ENCODE assay signal across 8 cellular contexts in the genomic region with DNA sequence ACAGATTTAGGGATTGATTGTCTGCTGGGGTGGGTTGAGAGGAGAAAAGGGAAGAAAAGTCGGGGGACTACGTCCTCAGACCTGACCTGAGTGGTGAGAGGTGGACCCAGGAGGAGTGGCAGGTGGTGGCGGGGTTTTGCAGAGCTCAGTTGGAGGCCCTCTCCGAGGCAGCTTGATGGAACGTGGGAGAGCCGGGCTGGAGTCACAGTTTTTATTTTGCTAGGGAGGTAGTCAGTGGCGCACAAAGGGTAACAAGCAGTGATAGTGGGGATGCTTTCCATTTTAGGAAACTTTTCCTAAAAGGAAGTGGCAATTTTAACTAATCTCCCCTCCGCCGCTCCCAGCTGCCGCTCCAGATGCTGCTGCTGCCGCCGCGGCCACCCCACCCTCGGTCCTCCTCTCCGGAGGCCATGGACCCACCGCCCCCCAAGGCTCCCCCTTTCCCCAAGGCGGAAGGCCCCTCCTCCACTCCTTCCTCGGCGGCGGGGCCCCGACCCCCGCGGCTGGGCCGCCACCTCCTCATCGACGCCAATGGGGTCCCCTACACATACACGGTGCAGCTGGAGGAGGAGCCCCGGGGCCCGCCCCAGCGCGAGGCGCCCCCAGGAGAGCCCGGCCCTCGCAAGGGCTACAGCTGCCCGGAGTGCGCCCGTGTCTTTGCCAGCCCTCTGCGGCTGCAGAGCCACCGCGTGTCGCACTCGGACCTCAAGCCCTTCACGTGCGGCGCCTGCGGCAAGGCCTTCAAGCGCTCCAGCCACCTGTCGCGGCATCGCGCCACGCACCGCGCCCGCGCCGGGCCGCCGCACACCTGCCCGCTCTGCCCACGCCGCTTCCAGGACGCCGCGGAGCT. TPM values are rescaled to one million over a fixed set of nuclear protein-coding genes. Genes with fewer than 3 reads are reported as not detected.
DNase-seq lines count a peak whose midpoint lies in the region; ATAC-seq and TF ChIP-seq lines count a peak whose summit lies in the region.

No MANE protein-coding gene starts in this region.

- H3K4me3 ChIP-seq in gastroesophageal sphincter (peak overlapping the region; percentile 89 to 95), psoas muscle (peak overlapping the region; percentile 87)

- peak overlapping the region; percentile 87 for H3K4me3 Mint-ChIP-seq in activated CD8-positive, alpha-beta memory T cell treated with anti-CD3 and anti-CD28 coated beads, Interleukin-2, amount 10 ng/mL, durations not matched to agents 7 days and 5 days

- 0 to 1% methylated on average over 14 to 15 of the region's 65 CpGs for WGBS in gastroesophageal sphincter (ENCODE audit: low coverage in 1 of 2), 2 donors
- 2 to 5% (median 4%) methylated on average over 45 to 65 of the region's 65 CpGs for WGBS in psoas muscle, 3 donors

- no peaks in the 10 kb centered on the region for H3K27me3 Mint-ChIP-seq in activated CD8-positive, alpha-beta memory T cell treated with anti-CD3 and anti-CD28 coated beads, Interleukin-2, amount 10 ng/mL, durations not matched to agents 7 days and 5 days

- no peaks in the 10 kb centered on the region for H3K9me3 Mint-ChIP-seq in activated CD8-positive, alpha-beta memory T cell treated with anti-CD3 and anti-CD28 coated beads, Interleukin-2, amount 10 ng/mL, durations not matched to agents 7 days and 5 days (ENCODE audit: low read depth)

- TF ChIP-seq CTCF in gastroesophageal sphincter (IDR thresholded peaks at IDR 0.05) (no peak), psoas muscle (IDR thresholded peaks at IDR 0.05) (no peak)

- H3K9me3 ChIP-seq in gastroesophageal sphincter (no peaks in the 10 kb centered on the region), psoas muscle (no peaks in the 10 kb centered on the region)

- CTCF ChIA-PET in activated CD8-positive, alpha-beta memory T cell treated with anti-CD3 and anti-CD28 coated beads, Interleukin-2, amount 10 ng/mL, durations not matched to agents 7 days and 5 days (lab: Charles Lee) = interaction anchor here (1.0 to 4.1 kb wide), 7 partner anchors 10 to 139 kb away, joined by 3 to 41 read pairs (median 4); a partner anchor contains a TSS

- peak; percentile 2 for ATAC-seq in HG03354 (IDR thresholded peaks at IDR 0.05; ENCODE audit: poor library complexity, severe bottlenecking, unreplicated experiment)
- ATAC-seq in activated CD8-positive, alpha-beta memory T cell treated with anti-CD3 and anti-CD28 coated beads, Interleukin-2, amount 10 ng/mL, durations not matched to agents 7 days and 5 days = peak; percentile 22
- peak; percentile 1 for ATAC-seq in gastroesophageal sphincter
- peak in 3 of 4 donors; percentile 0 to 15 (median 0) for ATAC-seq in psoas muscle
- ATAC-seq in HG02798 (IDR thresholded peaks at IDR 0.05; ENCODE audit: poor library complexity, unreplicated experiment) = no peak

- H3K36me3 ChIP-seq in gastroesophageal sphincter (peaks cover 0 to 19% of the 10 kb centered on the region in 2 donors), psoas muscle (ENCODE audit: insufficient read depth in 1 of 2, low read depth in 1 of 2) (peaks cover 0 to 16% of the 10 kb centered on the region in 2 donors)

- peaks cover 55% of the 10 kb centered on the region for H3K4me1 Mint-ChIP-seq in activated CD8-positive, alpha-beta memory T cell treated with anti-CD3 and anti-CD28 coated beads, Interleukin-2, amount 10 ng/mL, durations not matched to agents 7 days and 5 days

- H3K36me3 Mint-ChIP-seq in activated CD8-positive, alpha-beta memory T cell treated with anti-CD3 and anti-CD28 coated beads, Interleukin-2, amount 10 ng/mL, durations not matched to agents 7 days and 5 days = peaks cover 16% of the 10 kb centered on the region

- DNase-seq in DMS 273 (lab: John Stamatoyannopoulos, UW; ENCODE audit: unreplicated experiment) (peak; percentile 78), psoas muscle (no peak), A172 (ENCODE audit: low spot score) (no peak), dedifferentiated amniotic fluid mesenchymal stem cell (ENCODE audit: extremely low spot score) (no peak)
- DNase-seq in activated CD8-positive, alpha-beta memory T cell treated with anti-CD3 and anti-CD28 coated beads, Interleukin-2, amount 10 ng/mL, durations not matched to agents 7 days and 5 days = peak; percentile 61

- peak overlapping the region; percentile 95 for H3K27ac Mint-ChIP-seq in activated CD8-positive, alpha-beta memory T cell treated with anti-CD3 and anti-CD28 coated beads, Interleukin-2, amount 10 ng/mL, durations not matched to agents 7 days and 5 days

- H3K4me1 ChIP-seq in gastroesophageal sphincter (peaks cover 3 to 94% (median 54%) of the 10 kb centered on the region in 3 donors), psoas muscle (peaks cover 50% of the 10 kb centered on the region)

- TF ChIP-seq POLR2A in gastroesophageal sphincter (IDR thresholded peaks at IDR 0.05) = peak in 1 of 2 donors; percentile 6

- H3K27ac ChIP-seq in gastroesophageal sphincter = peak overlapping the region; percentile 16 to 96 (median 93)
- H3K27ac ChIP-seq in psoas muscle = peak overlapping the region; percentile 79

- TF ChIP-seq EP300 in gastroesophageal sphincter (IDR thresholded peaks at IDR 0.05) = no peak

- intact Hi-C loops in psoas muscle (cut with DNase I) = no loop called here

- H3K27me3 ChIP-seq in gastroesophageal sphincter (no peaks in the 10 kb centered on the region), psoas muscle (ENCODE audit: insufficient read depth in 3 of 3, low read length in 2 of 3) (no peaks in the 10 kb centered on the region)

RNA-seq across cellular contexts. Expression of a gene that starts 1.1 kb away (rescaled TPM):
- total RNA-seq in activated CD8-positive, alpha-beta memory T cell treated with anti-CD3 and anti-CD28 coated beads, Interleukin-2, amount 10 ng/mL, durations not matched to agents 7 days and 5 days = 10 to 100 TPM; 23.7 to 25.4 TPM
- total RNA-seq in gastroesophageal sphincter (10 to 100 TPM in 3 of 4 donors, 1 to 10 TPM in 1; 8.4 to 17.5 (median 11.4) TPM), psoas muscle (10 to 100 TPM; 10.2 to 14.5 (median 10.6) TPM)
- polyA plus RNA-seq in psoas muscle = 10 to 100 TPM; 14.6 to 18.6 (median 17.5) TPM
- total RNA-seq in A172 (2014; rRNA removed; shearing (Covaris generic)) = 7.3 and 20.2 TPM in 2 replicates

RNA-seq across cellular contexts. Expression of a gene that starts 1.6 kb away (rescaled TPM):
- 10 to 100 TPM; 33.1 to 33.7 TPM for total RNA-seq in activated CD8-positive, alpha-beta memory T cell treated with anti-CD3 and anti-CD28 coated beads, Interleukin-2, amount 10 ng/mL, durations not matched to agents 7 days and 5 days
- total RNA-seq in gastroesophageal sphincter = 10 to 100 TPM; 28.9 to 44.1 (median 35.2) TPM
- total RNA-seq in psoas muscle = 10 to 100 TPM; 10.3 to 21.1 (median 13.7) TPM
- 10 to 100 TPM in 1 of 3 donors, 1 to 10 TPM in 2; 5.9 to 13.5 (median 9.2) TPM for polyA plus RNA-seq in psoas muscle
- 13.0 and 21.6 TPM in 2 replicates for total RNA-seq in A172 (2014; rRNA removed; shearing (Covaris generic))

RNA-seq across cellular contexts. Expression of a gene that starts 5.6 kb away (rescaled TPM):
- total RNA-seq in activated CD8-positive, alpha-beta memory T cell treated with anti-CD3 and anti-CD28 coated beads, Interleukin-2, amount 10 ng/mL, durations not matched to agents 7 days and 5 days = 1 to 10 TPM; 5.9 TPM
- total RNA-seq in gastroesophageal sphincter (10 to 100 TPM; 11.4 to 28.5 (median 15.5) TPM), psoas muscle (10 to 100 TPM in 2 of 4 donors, 1 to 10 TPM in 2; 8.0 to 12.0 (median 10.4) TPM)
- 10 to 100 TPM in 2 of 3 donors, 1 to 10 TPM in 1; 4.4 to 11.8 (median 10.0) TPM for polyA plus RNA-seq in psoas muscle
- total RNA-seq in A172 (2014; rRNA removed; shearing (Covaris generic)) = 2.6 and 6.0 TPM in 2 replicates

RNA-seq across cellular contexts. Expression of a gene that starts 12.5 kb away (rescaled TPM):
- total RNA-seq in activated CD8-positive, alpha-beta memory T cell treated with anti-CD3 and anti-CD28 coated beads, Interleukin-2, amount 10 ng/mL, durations not matched to agents 7 days and 5 days = 100 to 1,000 TPM; 284 to 324 TPM
- total RNA-seq in gastroesophageal sphincter = 10 to 100 TPM; 68.9 to 97.9 (median 91.4) TPM
- total RNA-seq in psoas muscle = 10 to 100 TPM; 58.8 to 85.2 (median 78.2) TPM
- 100 to 1,000 TPM in 1 of 3 donors, 10 to 100 TPM in 2; 54.1 to 116 (median 55.1) TPM for polyA plus RNA-seq in psoas muscle
- total RNA-seq in A172 (2014; rRNA removed; shearing (Covaris generic)) = 143 and 169 TPM in 2 replicates

RNA-seq across cellular contexts. Expression of a gene that starts 18.0 kb away (rescaled TPM):
- 1 to 10 TPM; 5.1 to 7.3 TPM for total RNA-seq in activated CD8-positive, alpha-beta memory T cell treated with anti-CD3 and anti-CD28 coated beads, Interleukin-2, amount 10 ng/mL, durations not matched to agents 7 days and 5 days
- 1 to 10 TPM in 3 of 4 donors, under 1 TPM in 1; 0.54 to 8.1 (median 4.8) TPM for total RNA-seq in gastroesophageal sphincter
- total RNA-seq in psoas muscle = 10 to 100 TPM in 3 of 4 donors, 1 to 10 TPM in 1; 9.0 to 22.2 (median 11.4) TPM
- polyA plus RNA-seq in psoas muscle = 10 to 100 TPM in 1 of 3 donors, 1 to 10 TPM in 2; 4.9 to 14.9 (median 7.3) TPM
- total RNA-seq in A172 (2014; rRNA removed; shearing (Covaris generic)) = 0.62 and 6.5 TPM in 2 replicates

Comparison
In these comparisons a context has a peak if more than half of its experiments do, and no peak if none do; other contexts are left out.
1. DNase-seq: peak in DMS 273 (single experiment) and activated CD8-positive, alpha-beta memory T cell treated with anti-CD3 and anti-CD28 coated beads, Interleukin-2, amount 10 ng/mL, durations not matched to agents 7 days and 5 days (single experiment); none in psoas muscle (0 of 2), A172 (single experiment) and dedifferentiated amniotic fluid mesenchymal stem cell (single experiment).